ENCODE assay signal across 27 cellular contexts in the genomic region with DNA sequence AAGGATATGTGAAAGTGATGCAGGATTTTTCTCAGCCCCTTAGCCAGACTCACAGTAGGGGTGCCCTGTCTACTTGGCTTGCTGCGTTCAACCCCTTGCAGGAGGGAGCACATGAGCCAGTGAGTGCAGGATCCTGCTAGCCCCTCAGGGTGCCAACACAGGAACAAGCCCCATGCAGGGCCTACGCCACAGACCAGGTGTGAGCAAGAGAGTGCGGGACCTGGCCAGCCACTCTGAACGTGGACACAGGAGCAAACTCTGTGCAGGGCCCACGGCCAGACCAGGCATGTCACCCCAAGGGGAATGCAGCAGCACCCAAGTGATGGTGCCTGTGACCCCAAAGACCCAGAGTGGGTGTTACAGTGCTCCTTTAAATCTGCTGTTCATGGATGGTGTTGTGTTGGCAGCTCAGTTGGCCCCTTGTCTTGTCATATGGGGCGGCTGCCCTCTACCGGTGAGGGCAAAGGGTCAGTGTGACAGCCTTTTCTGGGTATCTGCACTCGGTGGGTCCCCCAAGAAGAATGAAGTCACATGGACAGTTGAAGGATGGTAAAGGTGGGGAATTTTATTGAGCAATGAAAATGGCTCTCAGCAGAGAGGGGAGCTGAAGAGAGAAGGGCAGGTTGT.
DNase-seq lines count a peak whose midpoint lies in the region; TF ChIP-seq lines count a peak whose summit lies in the region.
"Had no signal": no experiment of that assay in that cellular context is flagged by ENCODE, and none has a peak within 500 bp of the region (broad histone marks: within the 10 kb centered on the region; RNA-seq: fewer than 3 reads in every experiment).

No MANE protein-coding gene starts in this region.

- H3K4me3 Mint-ChIP-seq in neural progenitor cell, result no peak overlapping the region
- H3K4me3 Mint-ChIP-seq: activated CD8-positive, alpha-beta T cell treated with anti-CD3 and anti-CD28 coated beads for 36 hours; central memory CD8-positive, alpha-beta T cell; memory B cell had no signal

- no peaks in the 10 kb centered on the region for H3F3A ChIP-seq in neural progenitor cell (ENCODE audit: low read depth)

- no peak for TF ChIP-seq POLR2A in sigmoid colon (IDR thresholded peaks at IDR 0.05)

- H3K79me2 ChIP-seq in neural progenitor cell (ENCODE audit: low read depth), result no peaks in the 10 kb centered on the region
- H3K79me2 ChIP-seq: hepatocyte, parathyroid adenoma had no signal

- DNase-seq in LNCaP clone FGC (ENCODE audit: low read depth) (no peak), WERI-Rb-1 (no peak), neural progenitor cell (ENCODE audit: low spot score) (peak; percentile 26), coronary artery (ENCODE audit: low spot score) (no peak), sigmoid colon (no peak)
- DNase-seq in central memory CD4-positive, alpha-beta T cell, result no peak
- DNase-seq: activated CD8-positive, alpha-beta T cell treated with anti-CD3 and anti-CD28 coated beads for 36 hours; activated gamma-delta T cell treated with Interleukin-2 at 50 U/mL for 16 hours; dorsolateral prefrontal cortex; gastrocnemius medialis; H7; Kasumi-1; left colon; NCI-H1694; NCI-H2171; NCI-H524 treated with DMSO at 0.1 percent for 48 hours; stimulated activated CD4-positive, alpha-beta T cell treated with anti-CD3 and anti-CD28 coated beads, Interleukin-4, amount 100 ng/mL, for 4 hours; stimulated activated naive CD4-positive, alpha-beta T cell; T-helper 1 cell; upper lobe of right lung had no signal

- TF ChIP-seq CTCF in GM12875 (IDR thresholded peaks at IDR 0.05; ENCODE audit: borderline replicate concordance, insufficient read depth, low read depth, low read length), result 0 out of 2 replicates have a peak, but pooled peaks have one; percentile 11
- TF ChIP-seq CTCF in LNCaP clone FGC (IDR thresholded peaks at IDR 0.05; ENCODE audit: control insufficient read depth, extremely low read depth, insufficient read depth), result peak; percentile 24; the same call in 1 of the 2 replicates
- 0 out of 2 replicates have a peak, but pooled peaks have one; percentile 12 for TF ChIP-seq CTCF in WERI-Rb-1 (IDR thresholded peaks at IDR 0.05; ENCODE audit: low read depth, low read length)
- TF ChIP-seq CTCF in neural progenitor cell (IDR thresholded peaks at IDR 0.05), result peak; percentile 43
- no peak for TF ChIP-seq CTCF in coronary artery (IDR thresholded peaks at IDR 0.05)
- no peak for TF ChIP-seq CTCF in sigmoid colon (IDR thresholded peaks at IDR 0.05)

- H3K27ac ChIP-seq in WERI-Rb-1 (no peak overlapping the region), neural progenitor cell (no peak overlapping the region), coronary artery (no peak overlapping the region), sigmoid colon (no peak overlapping the region)
- H3K27ac ChIP-seq: dorsolateral prefrontal cortex, gastrocnemius medialis, hepatocyte, parathyroid adenoma, RWPE1, suprapubic skin, upper lobe of right lung had no signal

- H3K4me1 ChIP-seq in neural progenitor cell (peaks cover 19% of the 10 kb centered on the region), sigmoid colon (no peaks in the 10 kb centered on the region)
- H3K4me1 ChIP-seq: gastrocnemius medialis, parathyroid adenoma, suprapubic skin, upper lobe of right lung had no signal

- H3K9me3 Mint-ChIP-seq in neural progenitor cell, result no peaks in the 10 kb centered on the region
- H3K9me3 Mint-ChIP-seq: activated CD8-positive, alpha-beta T cell treated with anti-CD3 and anti-CD28 coated beads for 36 hours; central memory CD8-positive, alpha-beta T cell had no signal

- H3K9me3 ChIP-seq in WERI-Rb-1 (ENCODE audit: severe bottlenecking) (no peaks in the 10 kb centered on the region), neural progenitor cell (ENCODE audit: low read depth) (no peaks in the 10 kb centered on the region), sigmoid colon (no peaks in the 10 kb centered on the region)
- H3K9me3 ChIP-seq: gastrocnemius medialis, suprapubic skin, upper lobe of right lung had no signal

- H2AFZ ChIP-seq in neural progenitor cell (replicated peaks), result no peak overlapping the region
- H2AFZ ChIP-seq: hepatocyte, parathyroid adenoma had no signal

- no peaks in the 10 kb centered on the region for H3K27me3 ChIP-seq in WERI-Rb-1 (ENCODE audit: insufficient read depth, low read depth, severe bottlenecking)
- H3K27me3 ChIP-seq in neural progenitor cell, result no peaks in the 10 kb centered on the region
- no peaks in the 10 kb centered on the region for H3K27me3 ChIP-seq in sigmoid colon
- H3K27me3 ChIP-seq: gastrocnemius medialis, hepatocyte, suprapubic skin, upper lobe of right lung had no signal

- no peak overlapping the region for H3K4me2 ChIP-seq in neural progenitor cell
- H3K4me2 ChIP-seq: hepatocyte had no signal

- no peak overlapping the region for H3K27ac Mint-ChIP-seq in neural progenitor cell
- H3K27ac Mint-ChIP-seq: activated CD8-positive, alpha-beta T cell treated with anti-CD3 and anti-CD28 coated beads for 36 hours; memory B cell had no signal

- no peaks in the 10 kb centered on the region for H3K27me3 Mint-ChIP-seq in neural progenitor cell (ENCODE audit: insufficient read depth, low read depth)
- H3K27me3 Mint-ChIP-seq: activated CD8-positive, alpha-beta T cell treated with anti-CD3 and anti-CD28 coated beads for 36 hours; central memory CD8-positive, alpha-beta T cell; memory B cell had no signal

- no peak overlapping the region for H3K9ac ChIP-seq in neural progenitor cell
- H3K9ac ChIP-seq: parathyroid adenoma had no signal

- H3K4me1 Mint-ChIP-seq in neural progenitor cell, result no peaks in the 10 kb centered on the region

- TF ChIP-seq EP300 in sigmoid colon (IDR thresholded peaks at IDR 0.05), result no peak

- H3K36me3 ChIP-seq in WERI-Rb-1 (no peaks in the 10 kb centered on the region), neural progenitor cell (no peaks in the 10 kb centered on the region), sigmoid colon (no peaks in the 10 kb centered on the region)
- H3K36me3 ChIP-seq: gastrocnemius medialis, suprapubic skin, upper lobe of right lung had no signal

- intact Hi-C loops in sigmoid colon (cut with DNase I), result no loop called here

- no peaks in the 10 kb centered on the region for H3K36me3 Mint-ChIP-seq in neural progenitor cell
- H3K36me3 Mint-ChIP-seq: memory B cell had no signal

- H4K20me1 ChIP-seq in neural progenitor cell (ENCODE audit: low read depth), result no peaks in the 10 kb centered on the region

- 87 to 93% methylated on average over 8 of the region's 8 CpGs for WGBS in sigmoid colon, 2 donors

- H3K4me3 ChIP-seq in GM12875 (ENCODE audit: low read depth, low read length) (no peak overlapping the region), LNCaP clone FGC (ENCODE audit: low read depth, low read length) (no peak overlapping the region), WERI-Rb-1 (ENCODE audit: low read depth, low read length) (no peak overlapping the region), neural progenitor cell (no peak overlapping the region), coronary artery (no peak overlapping the region), sigmoid colon (no peak overlapping the region)
- H3K4me3 ChIP-seq: dorsolateral prefrontal cortex, gastrocnemius medialis, hepatocyte, suprapubic skin, upper lobe of right lung had no signal

Comparison
In these comparisons a context has a peak if more than half of its experiments do, and no peak if none do; other contexts are left out.
1. CTCF ChIP-seq: peak in GM12875 (single experiment), LNCaP clone FGC (single experiment), WERI-Rb-1 (single experiment) and neural progenitor cell (single experiment); none in coronary artery (single experiment) and sigmoid colon (0 of 4).